Comparison of ENCODE assay signal across 1 cellular context in the genomic region with DNA sequence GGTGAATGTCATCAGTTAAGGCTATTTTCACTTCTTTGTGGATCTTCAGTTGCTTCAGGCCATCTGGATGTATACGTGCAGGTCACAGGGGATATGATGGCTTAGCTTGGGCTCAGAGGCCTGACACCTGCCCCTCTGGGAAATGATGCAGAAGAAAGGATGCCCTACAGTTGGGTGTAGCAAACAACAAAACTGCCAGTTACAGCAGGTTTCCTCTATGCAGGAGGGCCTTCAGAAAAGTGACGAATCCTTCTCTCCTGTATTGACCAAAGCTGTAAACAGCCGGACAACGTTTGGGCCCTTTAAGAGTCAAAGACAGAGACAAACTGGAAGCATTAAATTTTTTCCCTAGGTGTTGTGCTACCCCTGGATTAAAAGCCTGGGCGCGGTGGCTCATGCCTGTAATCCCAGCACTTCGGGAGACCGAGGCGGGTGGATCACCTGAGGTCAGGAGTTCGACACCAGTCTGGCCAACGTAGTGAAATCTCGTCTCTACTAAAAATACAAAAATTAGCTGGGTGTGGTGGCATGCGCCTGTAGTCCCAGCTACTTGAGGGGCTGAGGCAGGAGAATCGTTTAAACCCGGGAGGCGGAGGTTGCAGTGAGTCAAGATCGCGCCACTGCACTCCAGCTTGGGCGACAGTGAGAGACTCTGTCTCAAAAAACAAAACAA.
TF ChIP-seq lines count a peak whose summit lies in the region.

No MANE protein-coding gene starts in this region.

TF ChIP-seq in HEK293, 187 proteins besides CTCF, POLR2A, EP300 and RAD21:
- TF ChIP-seq ZNF2 (tag by site-specific recombination; IDR thresholded peaks at IDR 0.05) (peak; percentile 33; the same call in 1 of the 2 replicates), OSR2 (tag by site-specific recombination; IDR thresholded peaks at IDR 0.05) (0 out of 2 replicates have a peak, but pooled peaks have one; percentile 28), ZNF335 (tag by site-specific recombination; conservative IDR thresholded peaks at IDR 0.05) (peak; percentile 62)
- TF ChIP-seq, protein P1, sequence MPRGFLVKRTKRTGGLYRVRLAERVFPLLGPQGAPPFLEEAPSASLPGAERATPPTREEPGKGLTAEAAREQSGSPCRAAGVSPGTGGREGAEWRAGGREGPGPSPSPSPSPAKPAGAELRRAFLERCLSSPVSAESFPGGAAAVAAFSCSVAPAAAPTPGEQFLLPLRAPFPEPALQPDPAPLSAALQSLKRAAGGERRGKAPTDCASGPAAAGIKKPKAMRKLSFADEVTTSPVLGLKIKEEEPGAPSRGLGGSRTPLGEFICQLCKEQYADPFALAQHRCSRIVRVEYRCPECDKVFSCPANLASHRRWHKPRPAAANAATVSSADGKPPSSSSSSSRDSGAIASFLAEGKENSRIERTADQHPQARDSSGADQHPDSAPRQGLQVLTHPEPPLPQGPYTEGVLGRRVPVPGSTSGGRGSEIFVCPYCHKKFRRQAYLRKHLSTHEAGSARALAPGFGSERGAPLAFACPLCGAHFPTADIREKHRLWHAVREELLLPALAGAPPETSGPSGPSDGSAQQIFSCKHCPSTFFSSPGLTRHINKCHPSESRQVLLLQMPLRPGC (tag by site-specific recombination; IDR thresholded peaks at IDR 0.05), result 0 out of 2 replicates have a peak, but pooled peaks have one; percentile 51
